Comparison of ENCODE assay signal across 1 cellular context in genomic region chr10:130809761-130810515, GRCh38.
TF ChIP-seq lines count a peak whose summit lies in the region.

No MANE protein-coding gene starts in this region.

TF ChIP-seq in H1, 55 proteins besides CTCF, POLR2A, EP300 and RAD21 (continued from another document):
- TF ChIP-seq JUN (IDR thresholded peaks at IDR 0.05; ENCODE audit: low read depth, low read length) (no peak), USF2 (IDR thresholded peaks at IDR 0.05; ENCODE audit: low read length) (no peak), YY1 (IDR thresholded peaks at IDR 0.05; ENCODE audit: low read depth, low read length) (no peak), ASH2L (IDR thresholded peaks at IDR 0.05; ENCODE audit: low read length) (no peak), ZNF274 (IDR thresholded peaks at IDR 0.05; ENCODE audit: borderline replicate concordance, extremely low read depth, low read length) (no peak), CREB1 (IDR thresholded peaks at IDR 0.05) (no peak), RFX5 (IDR thresholded peaks at IDR 0.05; ENCODE audit: borderline replicate concordance, low read depth, low read length) (no peak), TCF12 (IDR thresholded peaks at IDR 0.05; ENCODE audit: low read depth, low read length) (no peak), BRCA1 (IDR thresholded peaks at IDR 0.05; ENCODE audit: low read depth, low read length) (no peak), NRF1 (IDR thresholded peaks at IDR 0.05; ENCODE audit: low read depth, low read length) (no peak)
